8 cellular contexts compared by ENCODE assay signal in genomic region chr20:23362392-23363256, GRCh38. TPM values are rescaled to one million over a fixed set of nuclear protein-coding genes. Genes with fewer than 3 reads are reported as not detected.
DNase-seq lines count a peak whose midpoint lies in the region; ATAC-seq, FAIRE-seq and TF ChIP-seq lines count a peak whose summit lies in the region.

No MANE protein-coding gene starts in this region.

- no peak overlapping the region for H2AFZ ChIP-seq in H1 (ENCODE audit: low read length)

- H3K56ac ChIP-seq in H1 (replicated peaks; ENCODE audit: insufficient read length, low read depth, low read length) = no peak overlapping the region

- H3K4me2 ChIP-seq in BLaER1 (peak overlapping the region; percentile 90), H1 (ENCODE audit: insufficient read depth in 1 of 2, low read depth in 2 of 2, low read length in 2 of 2) (peak overlapping the region; percentile 70 to 95)

- peaks cover 30% of the 10 kb centered on the region for H3K36me3 ChIP-seq in BLaER1
- peaks cover 4 to 11% (median 8%) of the 10 kb centered on the region in 4 experiments; a peak in 4 of 8 replicates for H3K36me3 ChIP-seq in H1 (ENCODE audit: control insufficient read depth in 2 of 4, insufficient read depth in 4 of 4, low read length in 3 of 4)
- peaks cover 33% of the 10 kb centered on the region for H3K36me3 ChIP-seq in mesodermal cell (ENCODE audit: control insufficient read depth, insufficient read depth, low read length)
- H3K36me3 ChIP-seq in upper lobe of left lung = peaks cover 0 to 25% (median 10%) of the 10 kb centered on the region in 4 donors

- H3K9me3 ChIP-seq in BLaER1 = no peaks in the 10 kb centered on the region
- no peaks in the 10 kb centered on the region for H3K9me3 ChIP-seq in H1 (ENCODE audit: insufficient read depth in 2 of 2, low read depth in 1 of 2, low read length in 1 of 2)
- H3K9me3 ChIP-seq in mesodermal cell (ENCODE audit: control insufficient read depth, low read length) = no peaks in the 10 kb centered on the region
- no peaks in the 10 kb centered on the region for H3K9me3 ChIP-seq in upper lobe of left lung

- H3K23ac ChIP-seq in H1 (ENCODE audit: insufficient read length) = no peak overlapping the region

- H3K14ac ChIP-seq in H1 (ENCODE audit: insufficient read length) = no peak overlapping the region

- H3K4me3 Mint-ChIP-seq in T-helper 1 cell treated with Interleukin-12 subunit alpha and Interleukin-12 subunit beta and Interleukin-4 antibody, amounts not matched to agents 30 μg/mL and 1 μg/mL, for 36 hours = peak overlapping the region; percentile 92

- peaks cover 10% of the 10 kb centered on the region for H3K79me1 ChIP-seq in H1 (ENCODE audit: low read depth, low read length)

- no peak for FAIRE-seq in H1 (lab: Jason Lieb, UNC)

- peak overlapping the region; percentile 96 for H3K27ac Mint-ChIP-seq in T-helper 1 cell treated with Interleukin-12 subunit alpha and Interleukin-12 subunit beta and Interleukin-4 antibody, amounts not matched to agents 30 μg/mL and 1 μg/mL, for 36 hours

- TF ChIP-seq CTCF in H1 (IDR thresholded peaks at IDR 0.05; ENCODE audit: control extremely low read depth in 1 of 3, insufficient read depth in 1 of 3, low read depth in 1 of 3, low read length in 3 of 3) = no peak
- TF ChIP-seq CTCF in upper lobe of left lung (IDR thresholded peaks at IDR 0.05) = no peak

- H3K18ac ChIP-seq in H1 (ENCODE audit: extremely low read depth, low read length) = no peak overlapping the region

- no peak overlapping the region for H3K4ac ChIP-seq in H1 (replicated peaks; ENCODE audit: insufficient read length, low read depth, low read length)

- peaks cover 24% of the 10 kb centered on the region for H3K36me3 Mint-ChIP-seq in T-helper 1 cell treated with Interleukin-12 subunit alpha and Interleukin-12 subunit beta and Interleukin-4 antibody, amounts not matched to agents 30 μg/mL and 1 μg/mL, for 36 hours (ENCODE audit: low read depth)

- H3K27me3 Mint-ChIP-seq in T-helper 1 cell treated with Interleukin-12 subunit alpha and Interleukin-12 subunit beta and Interleukin-4 antibody, amounts not matched to agents 30 μg/mL and 1 μg/mL, for 36 hours (ENCODE audit: low read depth) = no peaks in the 10 kb centered on the region

- TF ChIP-seq RAD21 in H1 (IDR thresholded peaks at IDR 0.05 in 1 of 2, conservative IDR thresholded peaks at IDR 0.05 in 1 of 2; ENCODE audit: low read depth in 2 of 2, low read length in 2 of 2) = no peak

- no peak overlapping the region for H2BK120ac ChIP-seq in H1 (replicated peaks; ENCODE audit: low read depth, low read length)

- ATAC-seq in HG03520 (IDR thresholded peaks at IDR 0.05; ENCODE audit: unreplicated experiment) = peak; percentile 11
- peak; percentile 5 to 38 for ATAC-seq in upper lobe of left lung (ENCODE audit: low FRiP score in 2 of 2)
- no peak for ATAC-seq in GM19328 (IDR thresholded peaks at IDR 0.05; ENCODE audit: unreplicated experiment)

- peak; percentile 23 for DNase-seq in GM19240 (ENCODE audit: insufficient read length, low spot score)
- no peak for DNase-seq in H1 (ENCODE audit: low read depth in 1 of 2, low spot score in 2 of 2)
- DNase-seq in upper lobe of left lung = peak in 1 of 2 donors; percentile 80

- no peak for TF ChIP-seq POLR2A in H1 (IDR thresholded peaks at IDR 0.05; ENCODE audit: control extremely low read depth in 1 of 2, low read depth in 2 of 2, low read length in 2 of 2)
- no peak for TF ChIP-seq POLR2A in upper lobe of left lung (IDR thresholded peaks at IDR 0.05)

- no peak overlapping the region for H2AK5ac ChIP-seq in H1 (ENCODE audit: low read depth, low read length)

- no peak overlapping the region for H2BK12ac ChIP-seq in H1 (ENCODE audit: low read depth, low read length)

- no peaks in the 10 kb centered on the region for H3K27me3 ChIP-seq in BLaER1
- H3K27me3 ChIP-seq in H1 (replicated peaks in 1 of 4; ENCODE audit: control insufficient read depth in 3 of 4, extremely low read depth in 1 of 4, insufficient read depth in 3 of 4, low read length in 3 of 4) = no peaks in the 10 kb centered on the region
- no peaks in the 10 kb centered on the region for H3K27me3 ChIP-seq in upper lobe of left lung

- H3K9ac ChIP-seq in BLaER1 (peak overlapping the region; percentile 94), H1 (replicated peaks in 1 of 4; ENCODE audit: extremely low read depth in 1 of 4, low read depth in 3 of 4, low read length in 3 of 4) (peak overlapping the region; percentile 75 to 90 (median 78))

- peak overlapping the region; percentile 96 for H3K4me3 ChIP-seq in BLaER1
- peak overlapping the region; percentile 72 to 91 (median 79) for H3K4me3 ChIP-seq in H1 (ENCODE audit: extremely low read depth in 1 of 4, insufficient read depth in 2 of 4, low read depth in 3 of 4, low read length in 4 of 4)
- H3K4me3 ChIP-seq in mesodermal cell (ENCODE audit: extremely low read depth, insufficient read depth, low read length, poor library complexity, severe bottlenecking) = peak overlapping the region; percentile 88
- H3K4me3 ChIP-seq in upper lobe of left lung = peak overlapping the region; percentile 72 to 89 (median 76)

- H3K9me3 Mint-ChIP-seq in T-helper 1 cell treated with Interleukin-12 subunit alpha and Interleukin-12 subunit beta and Interleukin-4 antibody, amounts not matched to agents 30 μg/mL and 1 μg/mL, for 36 hours = no peaks in the 10 kb centered on the region

- POLR2A ChIA-PET in H1 (lab: Charles Lee; ENCODE audit: partially characterized antibody) = interaction anchor here (1.7 kb wide), 1 partner anchor 10 kb away, joined by 3 read pairs; no protein-coding TSS in a partner anchor

- no peak overlapping the region for H4K5ac ChIP-seq in H1 (ENCODE audit: insufficient read length, low read depth, low read length)

- H2BK5ac ChIP-seq in H1 (ENCODE audit: low read depth, low read length) = no peak overlapping the region

- WGBS in H1 (ENCODE audit: extremely low coverage in 1 of 2, insufficient coverage in 1 of 2, insufficient read length in 1 of 2, insufficient replicate concordance in 2 of 2, low coverage in 1 of 2, low lambda C conversion rate in 2 of 2, missing lambda C conversion rate in 1 of 2), 2 experiments = 9% methylated on average over 39 of the region's 50 CpGs; no CpG with 5 or more reads in 1 of the 2 experiments
- WGBS in mesodermal cell (ENCODE audit: insufficient coverage in 2 of 2), 2 experiments = 10 to 11% methylated on average over 32 to 36 of the region's 50 CpGs
- WGBS in upper lobe of left lung, 2 donors = 9 to 15% methylated on average over 12 to 34 of the region's 50 CpGs

- H4K20me1 ChIP-seq in BLaER1 = peaks cover 55% of the 10 kb centered on the region
- peaks cover 10 to 20% of the 10 kb centered on the region in 2 experiments for H4K20me1 ChIP-seq in H1 (replicated peaks in 1 of 2; ENCODE audit: control insufficient read depth in 1 of 2, insufficient read depth in 2 of 2, low read length in 2 of 2)

- CTCF ChIA-PET in H1 (lab: Charles Lee; ENCODE audit: partially characterized antibody) = interaction anchor here (0.9 kb wide), 1 partner anchor 313 kb away, joined by 3 read pairs; the partner anchor contains the start of gene THBD

- peaks cover 11% of the 10 kb centered on the region; the same call in 1 of the 2 replicates for H3K23me2 ChIP-seq in H1 (ENCODE audit: low read depth, low read length)

- TF ChIP-seq EP300 in H1 (IDR thresholded peaks at IDR 0.05; ENCODE audit: borderline replicate concordance in 1 of 2, low read depth in 2 of 2, low read length in 2 of 2) (no peak), upper lobe of left lung (IDR thresholded peaks at IDR 0.05) (no peak)

- peaks cover 52% of the 10 kb centered on the region for H3K4me1 Mint-ChIP-seq in T-helper 1 cell treated with Interleukin-12 subunit alpha and Interleukin-12 subunit beta and Interleukin-4 antibody, amounts not matched to agents 30 μg/mL and 1 μg/mL, for 36 hours (ENCODE audit: low read depth)

- peak overlapping the region; percentile 87 for H4K8ac ChIP-seq in H1 (ENCODE audit: extremely low read depth, insufficient read depth, low read length)

- H2BK15ac ChIP-seq in H1 (ENCODE audit: low read length) = no peak overlapping the region

- H3K4me1 ChIP-seq in BLaER1 = peaks cover 56% of the 10 kb centered on the region
- H3K4me1 ChIP-seq in H1 (replicated peaks in 1 of 4; ENCODE audit: control insufficient read depth in 3 of 4, insufficient read depth in 4 of 4, low read length in 3 of 4) = peaks cover 0 to 9% (median 6%) of the 10 kb centered on the region in 4 experiments; a peak in 4 of 7 replicates
- peaks cover 27% of the 10 kb centered on the region for H3K4me1 ChIP-seq in mesodermal cell (ENCODE audit: control insufficient read depth, insufficient read depth, low read length, poor library complexity, severe bottlenecking)
- peaks cover 43 to 55% (median 51%) of the 10 kb centered on the region in 4 donors for H3K4me1 ChIP-seq in upper lobe of left lung

- H2BK20ac ChIP-seq in H1 (ENCODE audit: low read length) = no peak overlapping the region

- H3K27ac ChIP-seq in BLaER1 = peak overlapping the region; percentile 92
- H3K27ac ChIP-seq in H1 (ENCODE audit: low read depth, low read length) = peak overlapping the region; percentile 55; the same call in 1 of the 2 replicates
- peak overlapping the region; percentile 95 for H3K27ac ChIP-seq in mesodermal cell (ENCODE audit: low read depth, low read length, severe bottlenecking)
- peak overlapping the region; percentile 96 to 100 (median 100) for H3K27ac ChIP-seq in upper lobe of left lung

- no peak overlapping the region for H4K91ac ChIP-seq in H1 (replicated peaks; ENCODE audit: insufficient read length, low read length)

- peaks cover 0 to 50% of the 10 kb centered on the region in 2 experiments; a peak in 3 of 4 replicates for H3K79me2 ChIP-seq in H1 (ENCODE audit: control insufficient read depth in 1 of 2, insufficient read depth in 2 of 2, low read length in 2 of 2)

RNA-seq across cellular contexts. Expression of gene GZF1, which starts 0.6 kb away (rescaled TPM):
- total RNA-seq in H1 (2021; fragmentation: NEBNext Ultra II Directional; extraction: Animal tissue kit (Norgen Biotek cat#: 25700)) = 11.9 and 14.5 TPM in 2 replicates
- 8.2 and 16.2 TPM in 2 replicates for polyA plus RNA-seq in H1 (2011; rRNA removed)
- polyA plus RNA-seq in H1 (2011; cell fraction: cytosol; rRNA removed) = 15.2 TPM
- 51.0 TPM for polyA plus RNA-seq in H1 (2011; cell fraction: nucleus; rRNA removed)
- 7.7 to 14.7 TPM (median 10.5 TPM) in 4 replicates for polyA plus RNA-seq in H1 (2012, experiment 1 of 2)
- 1.1 TPM for polyA plus RNA-seq in H1 (2012, experiment 2 of 2)
- 4.6 TPM for polyA plus RNA-seq in H1 (2013, experiment 1 of 2)
- polyA plus RNA-seq in H1 (2013, experiment 2 of 2) = 4.8 TPM
- polyA minus RNA-seq in H1 (2011; rRNA and poly(A)+ RNA removed) = 56.7 and 63.7 TPM in 2 replicates
- polyA minus RNA-seq in H1 (2011; cell fraction: cytosol; rRNA and poly(A)+ RNA removed) = 13.9 TPM
- polyA minus RNA-seq in H1 (2011; cell fraction: nucleus; rRNA and poly(A)+ RNA removed) = 40.3 TPM
- 12.4 TPM for polyA plus RNA-seq in mesodermal cell (2013, experiment 1 of 2)
- 13.4 TPM for polyA plus RNA-seq in mesodermal cell (2013, experiment 2 of 2)
- total RNA-seq in upper lobe of left lung = 10 to 100 TPM; 14.1 to 32.5 (median 25.6) TPM

RNA-seq across cellular contexts. Expression of gene NXT1, which starts 12.0 kb away (rescaled TPM):
- total RNA-seq in H1 (2021; fragmentation: NEBNext Ultra II Directional; extraction: Animal tissue kit (Norgen Biotek cat#: 25700)) = 20.4 and 23.1 TPM in 2 replicates
- polyA plus RNA-seq in H1 (2011; rRNA removed) = 24.3 and 26.5 TPM in 2 replicates
- polyA plus RNA-seq in H1 (2011; cell fraction: cytosol; rRNA removed) = 24.9 TPM
- polyA plus RNA-seq in H1 (2011; cell fraction: nucleus; rRNA removed) = 19.2 TPM
- polyA plus RNA-seq in H1 (2012, experiment 1 of 2) = 15.1 to 22.8 TPM (median 18.6 TPM) in 4 replicates
- polyA plus RNA-seq in H1 (2012, experiment 2 of 2) = 26.4 TPM
- 23.3 TPM for polyA plus RNA-seq in H1 (2013, experiment 1 of 2)
- 22.5 TPM for polyA plus RNA-seq in H1 (2013, experiment 2 of 2)
- 13.0 and 14.3 TPM in 2 replicates for polyA minus RNA-seq in H1 (2011; rRNA and poly(A)+ RNA removed)
- polyA minus RNA-seq in H1 (2011; cell fraction: cytosol; rRNA and poly(A)+ RNA removed) = 9.3 TPM
- polyA minus RNA-seq in H1 (2011; cell fraction: nucleus; rRNA and poly(A)+ RNA removed) = 7.2 TPM
- polyA plus RNA-seq in mesodermal cell (2013, experiment 1 of 2) = 30.1 TPM
- polyA plus RNA-seq in mesodermal cell (2013, experiment 2 of 2) = 29.2 TPM
- total RNA-seq in upper lobe of left lung = 10 to 100 TPM in 5 of 6 donors, 1 to 10 TPM in 1; 7.3 to 39.4 (median 17.9) TPM

RNA-seq across cellular contexts. Expression of gene NAPB, which starts 58.7 kb away (rescaled TPM):
- 12.3 and 12.8 TPM in 2 replicates for total RNA-seq in H1 (2021; fragmentation: NEBNext Ultra II Directional; extraction: Animal tissue kit (Norgen Biotek cat#: 25700))
- polyA plus RNA-seq in H1 (2011; rRNA removed) = 3.5 and 6.2 TPM in 2 replicates
- 9.2 TPM for polyA plus RNA-seq in H1 (2011; cell fraction: cytosol; rRNA removed)
- 4.4 TPM for polyA plus RNA-seq in H1 (2011; cell fraction: nucleus; rRNA removed)
- 6.8 to 9.9 TPM (median 8.6 TPM) in 4 replicates for polyA plus RNA-seq in H1 (2012, experiment 1 of 2)
- polyA plus RNA-seq in H1 (2012, experiment 2 of 2) = 0.73 TPM
- polyA plus RNA-seq in H1 (2013, experiment 1 of 2) = 6.0 TPM
- polyA plus RNA-seq in H1 (2013, experiment 2 of 2) = 5.6 TPM
- polyA minus RNA-seq in H1 (2011; rRNA and poly(A)+ RNA removed) = 7.5 and 9.9 TPM in 2 replicates
- polyA minus RNA-seq in H1 (2011; cell fraction: cytosol; rRNA and poly(A)+ RNA removed) = 7.9 TPM
- polyA minus RNA-seq in H1 (2011; cell fraction: nucleus; rRNA and poly(A)+ RNA removed) = 18.6 TPM
- 10.4 TPM for polyA plus RNA-seq in mesodermal cell (2013, experiment 1 of 2)
- polyA plus RNA-seq in mesodermal cell (2013, experiment 2 of 2) = 11.2 TPM
- total RNA-seq in upper lobe of left lung = 10 to 100 TPM in 5 of 6 donors, 1 to 10 TPM in 1; 9.7 to 27.7 (median 11.1) TPM
